In genomic region chr1:15411593-15412487, GRCh38 we compare ENCODE assay signal across 8 cellular contexts. TPM values are rescaled to one million over a fixed set of nuclear protein-coding genes. Genes with fewer than 3 reads are reported as not detected.
DNase-seq lines count a peak whose midpoint lies in the region; ATAC-seq and TF ChIP-seq lines count a peak whose summit lies in the region.

No MANE protein-coding gene starts in this region.

- H3K18ac ChIP-seq in H9 (ENCODE audit: insufficient read length, low read depth, low read length), result no peak overlapping the region

- peak in 2 of 4 donors; percentile 25 to 27 for ATAC-seq in heart left ventricle

- H3K4me2 ChIP-seq in H9 (ENCODE audit: insufficient read depth, insufficient read length, low read length) (no peak overlapping the region), skeletal muscle satellite cell (ENCODE audit: low read length) (peak overlapping the region; percentile 94)

- H3K23me2 ChIP-seq in H9 (ENCODE audit: insufficient read length, low read depth, low read length, poor library complexity, severe bottlenecking), result peaks cover 9% of the 10 kb centered on the region

- H3K9me3 ChIP-seq in H9 (ENCODE audit: control insufficient read depth, low read depth, low read length), result no peaks in the 10 kb centered on the region
- no peaks in the 10 kb centered on the region for H3K9me3 ChIP-seq in heart left ventricle
- H3K9me3 ChIP-seq in skeletal muscle satellite cell (replicated peaks; ENCODE audit: low read length), result no peaks in the 10 kb centered on the region

- H2BK15ac ChIP-seq in H9 (ENCODE audit: low read depth, low read length), result no peak overlapping the region

- peak overlapping the region; percentile 45 to 88; a peak in 4 of 5 replicates for H3K4me3 Mint-ChIP-seq in H9

- H3K27me3 ChIP-seq in H9 (ENCODE audit: insufficient read depth, low read length) (peaks cover 4% of the 10 kb centered on the region; the same call in 1 of the 2 replicates), heart left ventricle (no peaks in the 10 kb centered on the region), skeletal muscle satellite cell (ENCODE audit: control insufficient read depth, insufficient read depth, low read length) (no peaks in the 10 kb centered on the region)

- no peak overlapping the region for H2AFZ ChIP-seq in H9 (ENCODE audit: low read length)

- TF ChIP-seq CTCF in GM12864 (IDR thresholded peaks at IDR 0.05; ENCODE audit: low read depth, low read length, missing control alignments) (no peak), H9 (conservative IDR thresholded peaks at IDR 0.05) (no peak), heart left ventricle (IDR thresholded peaks at IDR 0.05) (no peak)

- H3K36me3 Mint-ChIP-seq in H9 (ENCODE audit: insufficient read depth in 1 of 3, low read depth in 3 of 3), result peaks cover 0 to 2% (median 2%) of the 10 kb centered on the region in 3 experiments; a peak in 3 of 7 replicates

- DNase-seq in GM12864 (ENCODE audit: low read depth), result no peak
- no peak for DNase-seq in H9
- peak; percentile 90 for DNase-seq in NOMO-1 treated with DMSO at 0.1 percent for 48 hours (lab: John Stamatoyannopoulos, UW; ENCODE audit: unreplicated experiment)
- DNase-seq in activated effector memory CD4-positive, alpha-beta T cell treated with anti-CD3 and anti-CD28 coated beads, Interleukin-2, amount 50 U/mL, for 16 hours, result peak; percentile 83
- DNase-seq in heart left ventricle, result peak; percentile 59 to 78 (median 59)
- DNase-seq in H4 (ENCODE audit: low spot score), result no peak
- no peak for DNase-seq in NCI-H128 (lab: John Stamatoyannopoulos, UW; ENCODE audit: unreplicated experiment)

- H2AK5ac ChIP-seq in H9 (ENCODE audit: insufficient read length, low read length), result no peak overlapping the region

- H3K27ac Mint-ChIP-seq in H9, result no peak overlapping the region

- H4K91ac ChIP-seq in H9 (ENCODE audit: insufficient read length, low read depth, low read length), result no peak overlapping the region

- H3K4me1 ChIP-seq in H9 (ENCODE audit: insufficient read depth, low read length) (no peaks in the 10 kb centered on the region), heart left ventricle (peaks cover 0 to 81% (median 49%) of the 10 kb centered on the region in 12 donors), skeletal muscle satellite cell (ENCODE audit: control insufficient read depth, insufficient read depth, low read length) (peaks cover 53% of the 10 kb centered on the region)

- H3K9me3 Mint-ChIP-seq in H9, result no peaks in the 10 kb centered on the region

- no peak overlapping the region for H3K56ac ChIP-seq in H9 (ENCODE audit: insufficient read length, low read depth, low read length)

- no peak overlapping the region for H2BK20ac ChIP-seq in H9 (ENCODE audit: low read depth, low read length, poor library complexity, severe bottlenecking)

- no peak overlapping the region for H3K14ac ChIP-seq in H9 (ENCODE audit: insufficient read depth, low read length)

- H3K4me1 Mint-ChIP-seq in H9, result peaks cover 28 to 39% of the 10 kb centered on the region in 2 experiments

- H3K79me1 ChIP-seq in H9 (ENCODE audit: insufficient read depth, low read depth, low read length, poor library complexity, severe bottlenecking), result no peaks in the 10 kb centered on the region

- H2BK12ac ChIP-seq in H9 (ENCODE audit: insufficient read length, low read depth, low read length), result no peak overlapping the region

- no peak overlapping the region for H2BK120ac ChIP-seq in H9 (ENCODE audit: low read depth, low read length, poor library complexity, severe bottlenecking)

- H3K4me3 ChIP-seq in GM12864 (ENCODE audit: low read depth, low read length), result peak overlapping the region; percentile 90
- peak overlapping the region in 11 of 12 donors; percentile 14 to 98 (median 89) for H3K4me3 ChIP-seq in heart left ventricle
- H3K4me3 ChIP-seq in skeletal muscle satellite cell (ENCODE audit: low read length), result peak overlapping the region; percentile 89

- no peak overlapping the region for H4K8ac ChIP-seq in H9 (replicated peaks; ENCODE audit: insufficient read length, low read depth, low read length)

- intact Hi-C loops in heart left ventricle (cut with DNase I), result loop anchor here in 7 of 10 donors (5.0 to 10.0 kb wide), 4 partner anchors 70 to 277 kb away; no protein-coding TSS in a partner anchor

- H3K27ac ChIP-seq in H9 (ENCODE audit: insufficient read length, low read depth, low read length) (no peak overlapping the region), heart left ventricle (peak overlapping the region in 11 of 12 donors; percentile 27 to 90 (median 62))

- H3K9ac ChIP-seq in H9 (ENCODE audit: extremely low read depth, insufficient read length, low read length) (no peak overlapping the region), skeletal muscle satellite cell (ENCODE audit: low read depth, low read length) (peak overlapping the region; percentile 87)

- no peak overlapping the region for H3K23ac ChIP-seq in H9 (ENCODE audit: insufficient read length, low read depth, low read length)

- peaks cover 0 to 22% (median 0%) of the 10 kb centered on the region in 9 donors for H3K36me3 ChIP-seq in heart left ventricle
- peaks cover 13% of the 10 kb centered on the region for H3K36me3 ChIP-seq in skeletal muscle satellite cell (ENCODE audit: insufficient read depth, low read length)

- no peaks in the 10 kb centered on the region for H3K79me2 ChIP-seq in H9 (ENCODE audit: insufficient read depth, low read length)

- H3T11ph ChIP-seq in H9 (ENCODE audit: low read length), result no peak overlapping the region

- H3K27me3 Mint-ChIP-seq in H9 (ENCODE audit: low read depth), result peaks cover 59% of the 10 kb centered on the region

- H4K5ac ChIP-seq in H9 (ENCODE audit: insufficient read length, low read depth, low read length), result no peak overlapping the region

- no CpG with 5 or more reads among the region's 21 CpGs for WGBS in H9 (ENCODE audit: extremely low coverage, insufficient read length, low lambda C conversion rate)
- WGBS in heart left ventricle, 4 donors, result 65 to 73% (median 69%) methylated on average over 21 of the region's 21 CpGs

- H4K20me1 ChIP-seq in H9 (ENCODE audit: control insufficient read depth, insufficient read depth, insufficient read length), result no peaks in the 10 kb centered on the region

- no peak overlapping the region for H3K4ac ChIP-seq in H9 (ENCODE audit: low read depth, low read length)

- H2BK5ac ChIP-seq in H9 (ENCODE audit: insufficient read length, low read length), result no peak overlapping the region

- TF ChIP-seq POLR2A in heart left ventricle (IDR thresholded peaks at IDR 0.05), result no peak

RNA-seq across cellular contexts. Expression of gene EFHD2, which starts 2.2 kb away (rescaled TPM):
- total RNA-seq in H9 (2021), result 16.5 and 16.6 TPM in 2 replicates
- 10 to 100 TPM; 11.2 to 52.2 (median 15.8) TPM for total RNA-seq in heart left ventricle
- polyA plus RNA-seq in heart left ventricle, result 10 to 100 TPM; 13.9 to 20.3 TPM
- 73.6 and 78.6 TPM in 2 replicates for total RNA-seq in skeletal muscle satellite cell (2012; rRNA removed)
- 30.8 and 33.5 TPM in 2 replicates for total RNA-seq in H4 (2014; rRNA removed; shearing (Covaris generic))

RNA-seq across cellular contexts. Expression of gene CTRC, which starts 26.4 kb away (rescaled TPM):
- total RNA-seq in H9 (2021) (not detected in 2 replicates), heart left ventricle (1 to 10 TPM in 3 of 9 donors, under 1 TPM in 1, not detected in 5; 0.96 to 1.8 (median 1.5) TPM)
- not detected for polyA plus RNA-seq in heart left ventricle
- total RNA-seq in skeletal muscle satellite cell (2012; rRNA removed), result not detected in 2 replicates
- total RNA-seq in H4 (2014; rRNA removed; shearing (Covaris generic)), result 0.15 and 0.43 TPM in 2 replicates

RNA-seq across cellular contexts. Expression of gene CELA2A, which starts 44.7 kb away (rescaled TPM):
- total RNA-seq in H9 (2021), result not detected in 2 replicates
- total RNA-seq in heart left ventricle, result 1 to 10 TPM in 1 of 9 donors, under 1 TPM in 4, not detected in 4; 0.76 to 1.0 (median 0.84) TPM
- not detected for polyA plus RNA-seq in heart left ventricle
- total RNA-seq in skeletal muscle satellite cell (2012; rRNA removed), result not detected in 2 replicates
- total RNA-seq in H4 (2014; rRNA removed; shearing (Covaris generic)), result not detected in 2 replicates

Comparison
In these comparisons a context has a peak if more than half of its experiments do, and no peak if none do; other contexts are left out.
1. DNase-seq: peak in NOMO-1 treated with DMSO at 0.1 percent for 48 hours (single experiment), activated effector memory CD4-positive, alpha-beta T cell treated with anti-CD3 and anti-CD28 coated beads, Interleukin-2, amount 50 U/mL, for 16 hours (single experiment) and heart left ventricle (5 of 5); none in GM12864 (single experiment), H9 (single experiment), H4 (single experiment) and NCI-H128 (single experiment).
2. Peak in every context shown above with its lines, with median percentiles within 50 percentile points of each other: H3K4me3 ChIP-seq.